Comparison of ENCODE assay signal across 9 cellular contexts in genomic region chr17:81340606-81341346, GRCh38. TPM values are rescaled to one million over a fixed set of nuclear protein-coding genes. Genes with fewer than 3 reads are reported as not detected.
DNase-seq lines count a peak whose midpoint lies in the region; ATAC-seq and TF ChIP-seq lines count a peak whose summit lies in the region.
"Had no signal": no experiment of that assay in that cellular context is flagged by ENCODE, and none has a peak within 500 bp of the region (broad histone marks: within the 10 kb centered on the region; RNA-seq: fewer than 3 reads in every experiment).

No MANE protein-coding gene starts in this region.

- H3K27me3 Mint-ChIP-seq in activated T-cell treated with anti-CD3 and anti-CD28 coated beads, Interleukin-2, amount 50 U/mL, for 72 hours (ENCODE audit: low read depth): peaks cover 41% of the 10 kb centered on the region
- peaks cover 39% of the 10 kb centered on the region for H3K27me3 Mint-ChIP-seq in activated T-helper 1 cell treated with anti-CD3 and anti-CD28 coated beads, Interleukin-12 subunit alpha, Interleukin-12 subunit beta, Interleukin-2, Interleukin-4 antibody, amounts not matched to agents 30 ng/mL and 10 ng/mL and 1 ng/mL, durations not matched to agents 14 hours and 24 hours and 36 hours (ENCODE audit: insufficient read depth)

- H3K27me3 ChIP-seq in muscle layer of colon (ENCODE audit: control insufficient read depth in 1 of 2, insufficient read depth in 2 of 2, low read length in 2 of 2): no peaks in the 10 kb centered on the region
- no peaks in the 10 kb centered on the region for H3K27me3 ChIP-seq in upper lobe of right lung

- peak overlapping the region; percentile 88 for H3K9ac ChIP-seq in muscle layer of colon (ENCODE audit: low read length)

- peaks cover 34% of the 10 kb centered on the region for H3K4me1 ChIP-seq in muscle layer of colon (ENCODE audit: insufficient read depth, low read length)
- H3K4me1 ChIP-seq in upper lobe of right lung: peaks cover 44% of the 10 kb centered on the region

- DNase-seq in activated T-cell treated with anti-CD3 and anti-CD28 coated beads, Interleukin-2, amount 50 U/mL, for 72 hours: no peak
- no peak for DNase-seq in activated T-cell treated with anti-CD3 and anti-CD28 coated beads, Interleukin-2, amount 50 U/mL, for 48 hours
- DNase-seq in epithelial cell of esophagus (ENCODE audit: low read depth) (no peak), upper lobe of right lung (no peak), NCI-H69 (lab: John Stamatoyannopoulos, UW) (no peak)
- no peak for DNase-seq in activated CD4-positive, alpha-beta T cell treated with anti-CD3 and anti-CD28 coated beads, Interleukin-2, amount 50 U/mL, for 48 hours
- DNase-seq in activated T-helper 1 cell treated with anti-CD3 and anti-CD28 coated beads, Interleukin-12 subunit alpha, Interleukin-12 subunit beta, Interleukin-2, Interleukin-4 antibody, amounts not matched to agents 30 ng/mL and 10 ng/mL and 1 ng/mL, durations not matched to agents 14 hours and 24 hours and 36 hours (ENCODE audit: low spot score): no peak
- DNase-seq: left cardiac atrium had no signal

- H3K9me3 ChIP-seq in muscle layer of colon (ENCODE audit: low read length) (no peaks in the 10 kb centered on the region), upper lobe of right lung (no peaks in the 10 kb centered on the region)

- H3K9me3 Mint-ChIP-seq in activated T-cell treated with anti-CD3 and anti-CD28 coated beads, Interleukin-2, amount 50 U/mL, for 72 hours: no peaks in the 10 kb centered on the region
- H3K9me3 Mint-ChIP-seq in activated T-helper 1 cell treated with anti-CD3 and anti-CD28 coated beads, Interleukin-12 subunit alpha, Interleukin-12 subunit beta, Interleukin-2, Interleukin-4 antibody, amounts not matched to agents 30 ng/mL and 10 ng/mL and 1 ng/mL, durations not matched to agents 14 hours and 24 hours and 36 hours: no peaks in the 10 kb centered on the region

- peak overlapping the region; percentile 89 for H3K27ac ChIP-seq in muscle layer of colon (ENCODE audit: low read depth, low read length)
- peak overlapping the region; percentile 93 for H3K27ac ChIP-seq in upper lobe of right lung

- no peak for ATAC-seq in activated T-cell treated with anti-CD3 and anti-CD28 coated beads, Interleukin-2, amount 50 U/mL, for 72 hours (replicated peaks in 1 of 2)
- ATAC-seq in upper lobe of right lung: no peak

- H3K4me1 Mint-ChIP-seq in activated T-cell treated with anti-CD3 and anti-CD28 coated beads, Interleukin-2, amount 50 U/mL, for 72 hours (ENCODE audit: low read depth): peaks cover 7% of the 10 kb centered on the region
- peaks cover 6% of the 10 kb centered on the region for H3K4me1 Mint-ChIP-seq in activated T-helper 1 cell treated with anti-CD3 and anti-CD28 coated beads, Interleukin-12 subunit alpha, Interleukin-12 subunit beta, Interleukin-2, Interleukin-4 antibody, amounts not matched to agents 30 ng/mL and 10 ng/mL and 1 ng/mL, durations not matched to agents 14 hours and 24 hours and 36 hours (ENCODE audit: low read depth)

- no peak for TF ChIP-seq CTCF in epithelial cell of esophagus (IDR thresholded peaks at IDR 0.05; ENCODE audit: insufficient read depth, low read depth, low read length, missing control alignments)
- TF ChIP-seq CTCF in upper lobe of right lung (IDR thresholded peaks at IDR 0.05): no peak

- H3K36me3 Mint-ChIP-seq in activated T-cell treated with anti-CD3 and anti-CD28 coated beads, Interleukin-2, amount 50 U/mL, for 72 hours (ENCODE audit: insufficient read depth in 2 of 2): no peaks in the 10 kb centered on the region
- peaks cover 5% of the 10 kb centered on the region for H3K36me3 Mint-ChIP-seq in activated T-helper 1 cell treated with anti-CD3 and anti-CD28 coated beads, Interleukin-12 subunit alpha, Interleukin-12 subunit beta, Interleukin-2, Interleukin-4 antibody, amounts not matched to agents 30 ng/mL and 10 ng/mL and 1 ng/mL, durations not matched to agents 14 hours and 24 hours and 36 hours (ENCODE audit: low read depth)

- H3K27ac Mint-ChIP-seq in activated T-cell treated with anti-CD3 and anti-CD28 coated beads, Interleukin-2, amount 50 U/mL, for 72 hours: peak overlapping the region; percentile 31
- no peak overlapping the region for H3K27ac Mint-ChIP-seq in activated T-helper 1 cell treated with anti-CD3 and anti-CD28 coated beads, Interleukin-12 subunit alpha, Interleukin-12 subunit beta, Interleukin-2, Interleukin-4 antibody, amounts not matched to agents 30 ng/mL and 10 ng/mL and 1 ng/mL, durations not matched to agents 14 hours and 24 hours and 36 hours

- H3K4me3 ChIP-seq in epithelial cell of esophagus (ENCODE audit: low read length) (peak overlapping the region; percentile 88), muscle layer of colon (ENCODE audit: low read depth in 1 of 2, low read length in 2 of 2) (peak overlapping the region; percentile 71 to 72), upper lobe of right lung (peak overlapping the region; percentile 88)

- H3K4me3 Mint-ChIP-seq in activated T-cell treated with anti-CD3 and anti-CD28 coated beads, Interleukin-2, amount 50 U/mL, for 72 hours: no peak overlapping the region
- no peak overlapping the region for H3K4me3 Mint-ChIP-seq in activated T-helper 1 cell treated with anti-CD3 and anti-CD28 coated beads, Interleukin-12 subunit alpha, Interleukin-12 subunit beta, Interleukin-2, Interleukin-4 antibody, amounts not matched to agents 30 ng/mL and 10 ng/mL and 1 ng/mL, durations not matched to agents 14 hours and 24 hours and 36 hours

- intact Hi-C loops in upper lobe of right lung (cut with DNase I): no loop called here
- intact Hi-C loops in activated T-helper 1 cell treated with anti-CD3 and anti-CD28 coated beads, Interleukin-12 subunit alpha, Interleukin-12 subunit beta, Interleukin-2, Interleukin-4 antibody, amounts not matched to agents 30 ng/mL and 10 ng/mL and 1 ng/mL, durations not matched to agents 14 hours and 24 hours and 36 hours (cut with micrococcal nuclease): no loop called here

- H3K36me3 ChIP-seq in muscle layer of colon (ENCODE audit: insufficient read depth, low read length): no peaks in the 10 kb centered on the region
- H3K36me3 ChIP-seq in upper lobe of right lung: no peaks in the 10 kb centered on the region

RNA-seq across cellular contexts. Expression of gene SLC38A10, which starts 45.7 kb away (rescaled TPM):
- 10 to 100 TPM; 49.8 to 63.6 TPM for total RNA-seq in activated T-cell treated with anti-CD3 and anti-CD28 coated beads, Interleukin-2, amount 50 U/mL, for 72 hours
- 87.3 TPM for total RNA-seq in upper lobe of right lung
- total RNA-seq in activated T-helper 1 cell treated with anti-CD3 and anti-CD28 coated beads, Interleukin-12 subunit alpha, Interleukin-12 subunit beta, Interleukin-2, Interleukin-4 antibody, amounts not matched to agents 30 ng/mL and 10 ng/mL and 1 ng/mL, durations not matched to agents 14 hours and 24 hours and 36 hours: 99.7 and 101 TPM in 2 replicates

RNA-seq across cellular contexts. Expression of gene BAHCC1, which starts 54.5 kb away (rescaled TPM):
- total RNA-seq in activated T-cell treated with anti-CD3 and anti-CD28 coated beads, Interleukin-2, amount 50 U/mL, for 72 hours: under 1 TPM; 0.02 to 0.14 TPM
- total RNA-seq in upper lobe of right lung: 23.3 TPM
- total RNA-seq in activated T-helper 1 cell treated with anti-CD3 and anti-CD28 coated beads, Interleukin-12 subunit alpha, Interleukin-12 subunit beta, Interleukin-2, Interleukin-4 antibody, amounts not matched to agents 30 ng/mL and 10 ng/mL and 1 ng/mL, durations not matched to agents 14 hours and 24 hours and 36 hours: 0.02 and 0.08 TPM in 2 replicates

Comparison
In these comparisons a context has a peak if more than half of its experiments do, and no peak if none do; other contexts are left out.
1. RNA of gene BAHCC1, which starts 54.5 kb away (total RNA-seq): 23.3 TPM in upper lobe of right lung (single experiment); 0.02 to 0.14 TPM in activated T-cell treated with anti-CD3 and anti-CD28 coated beads, Interleukin-2, amount 50 U/mL, for 72 hours and 0.02 to 0.08 TPM in activated T-helper 1 cell treated with anti-CD3 and anti-CD28 coated beads, Interleukin-12 subunit alpha, Interleukin-12 subunit beta, Interleukin-2, Interleukin-4 antibody, amounts not matched to agents 30 ng/mL and 10 ng/mL and 1 ng/mL, durations not matched to agents 14 hours and 24 hours and 36 hours; every median in the first group is over 10 times any median in the second.
2. Peak in every context shown above with its lines, with median percentiles within 50 percentile points of each other: H3K4me3 ChIP-seq.